ENCODE assay signal across 15 cellular contexts in genomic region chr21:44766014-44766817, GRCh38. TPM values are rescaled to one million over a fixed set of nuclear protein-coding genes. Genes with fewer than 3 reads are reported as not detected.
A peak's percentile ranks its signal among the peaks of the same experiment; 100 is the strongest.
DNase-seq lines count a peak whose midpoint lies in the region; ATAC-seq and TF ChIP-seq lines count a peak whose summit lies in the region.
"Had no signal": no experiment of that assay in that cellular context is flagged by ENCODE, and none has a peak within 500 bp of the region (broad histone marks: within the 10 kb centered on the region; RNA-seq: fewer than 3 reads in every experiment).

No MANE protein-coding gene starts in this region.

- H3K79me2 ChIP-seq in hepatocyte = no peaks in the 10 kb centered on the region

- H3K36me3 Mint-ChIP-seq in MCF 10A (ENCODE audit: insufficient read depth, unreplicated experiment) = peaks cover 39% of the 10 kb centered on the region
- peaks cover 17% of the 10 kb centered on the region for H3K36me3 Mint-ChIP-seq in chondrocyte (ENCODE audit: low read depth)
- peaks cover 25 to 35% of the 10 kb centered on the region in 2 donors for H3K36me3 Mint-ChIP-seq in stimulated activated naive B cell treated with anti-CD40 and anti-IgM and Interleukin-4, amounts not matched to agents 10 μg/mL and 1 μg/mL and 100 μg/mL, for 72 hours
- no peaks in the 10 kb centered on the region for H3K36me3 Mint-ChIP-seq in natural killer cell

- H3K27me3 Mint-ChIP-seq in MCF 10A (ENCODE audit: insufficient read depth, unreplicated experiment) (no peaks in the 10 kb centered on the region), chondrocyte (ENCODE audit: low read depth) (no peaks in the 10 kb centered on the region), natural killer cell (ENCODE audit: low read depth in 2 of 2) (no peaks in the 10 kb centered on the region)
- no peaks in the 10 kb centered on the region for H3K27me3 Mint-ChIP-seq in stimulated activated naive B cell treated with anti-CD40 and anti-IgM and Interleukin-4, amounts not matched to agents 10 μg/mL and 1 μg/mL and 100 μg/mL, for 72 hours
- H3K27me3 Mint-ChIP-seq: IgD-negative memory B cell had no signal

- 95% methylated on average over 23 of the region's 24 CpGs for WGBS in hepatocyte (ENCODE audit: low lambda C conversion rate, missing lambda C conversion rate)

- H3K27ac Mint-ChIP-seq in MCF 10A (ENCODE audit: low read depth, unreplicated experiment) (peak overlapping the region; percentile 94), chondrocyte (ENCODE audit: unreplicated experiment) (no peak overlapping the region), natural killer cell (peak overlapping the region in 1 of 2 donors; percentile 89)
- H3K27ac Mint-ChIP-seq in stimulated activated naive B cell treated with anti-CD40 and anti-IgM and Interleukin-4, amounts not matched to agents 10 μg/mL and 1 μg/mL and 100 μg/mL, for 72 hours = peak overlapping the region; percentile 25

- H3K9me3 Mint-ChIP-seq in MCF 10A (ENCODE audit: unreplicated experiment) (no peaks in the 10 kb centered on the region), chondrocyte (ENCODE audit: low read depth) (no peaks in the 10 kb centered on the region), natural killer cell (no peaks in the 10 kb centered on the region)
- H3K9me3 Mint-ChIP-seq in stimulated activated naive B cell treated with anti-CD40 and anti-IgM and Interleukin-4, amounts not matched to agents 10 μg/mL and 1 μg/mL and 100 μg/mL, for 72 hours = no peaks in the 10 kb centered on the region
- H3K9me3 Mint-ChIP-seq: IgD-negative memory B cell had no signal

- H3K27ac ChIP-seq in breast epithelium = no peak overlapping the region
- no peak overlapping the region for H3K27ac ChIP-seq in RWPE2 (ENCODE audit: poor library complexity, severe bottlenecking)
- no peak overlapping the region for H3K27ac ChIP-seq in hepatocyte

- no peaks in the 10 kb centered on the region for H4K20me1 ChIP-seq in hepatocyte (ENCODE audit: insufficient read depth, poor library complexity, severe bottlenecking)

- TF ChIP-seq CTCF in MCF 10A (IDR thresholded peaks at IDR 0.05; ENCODE audit: unreplicated experiment) = no peak
- no peak for TF ChIP-seq CTCF in breast epithelium (IDR thresholded peaks at IDR 0.05)
- TF ChIP-seq CTCF in RWPE2 (IDR thresholded peaks at IDR 0.05; ENCODE audit: poor library complexity, severe bottlenecking) = no peak
- TF ChIP-seq CTCF in chondrocyte (IDR thresholded peaks at IDR 0.05) = no peak
- no peak for TF ChIP-seq CTCF in hepatocyte (IDR thresholded peaks at IDR 0.05; ENCODE audit: poor library complexity)
- no peak for TF ChIP-seq CTCF in natural killer cell (IDR thresholded peaks at IDR 0.05)

- DNase-seq in MCF 10A (ENCODE audit: unreplicated experiment) = peak; percentile 53
- DNase-seq in breast epithelium (ENCODE audit: low spot score in 2 of 2) = no peak
- peak; percentile 55 for DNase-seq in RWPE2 (ENCODE audit: low spot score)
- DNase-seq in chondrocyte (ENCODE audit: low spot score) = peak; percentile 84
- DNase-seq in stimulated activated naive B cell treated with anti-CD40 and anti-IgM and Interleukin-4, amounts not matched to agents 10 μg/mL and 1 μg/mL and 100 μg/mL, for 72 hours = no peak
- DNase-seq in hepatocyte (ENCODE audit: low spot score) = no peak
- DNase-seq in posterior vena cava (ENCODE audit: low spot score) = no peak
- DNase-seq in natural killer cell = no peak
- DNase-seq: activated CD8-positive, alpha-beta memory T cell treated with anti-CD3 and anti-CD28 coated beads, Interleukin-2, amount 50 U/mL, for 4 hours; NCI-H1417 treated with DMSO at 0.1 percent for 48 hours; NCI-H446 treated with DMSO at 0.1 percent for 48 hours; stimulated activated CD4-positive, alpha-beta T cell treated with anti-CD3 and anti-CD28 coated beads, Interleukin-1b, Interleukin-23, amount 100 ng/mL, for 48 hours; stimulated activated CD8-positive, alpha-beta memory T cell treated with anti-CD3 and anti-CD28 coated beads, Interleukin-4, amount 100 ng/mL, for 48 hours had no signal

- H3K27me3 ChIP-seq in breast epithelium (no peaks in the 10 kb centered on the region), RWPE2 (ENCODE audit: insufficient read depth, poor library complexity, severe bottlenecking) (no peaks in the 10 kb centered on the region), hepatocyte (no peaks in the 10 kb centered on the region)

- ATAC-seq in RWPE2 (ENCODE audit: low read depth) (peak; percentile 35; the same call in 2 of the 3 replicates), natural killer cell (no peak)
- ATAC-seq in stimulated activated naive B cell treated with anti-CD40 and anti-IgM and Interleukin-4, amounts not matched to agents 10 μg/mL and 1 μg/mL and 100 μg/mL, for 72 hours (replicated peaks) = no peak

- TF ChIP-seq POLR2A in breast epithelium (IDR thresholded peaks at IDR 0.05) = no peak

- H3K4me3 Mint-ChIP-seq in MCF 10A (ENCODE audit: unreplicated experiment) (peak overlapping the region; percentile 43), chondrocyte (ENCODE audit: unreplicated experiment) (no peak overlapping the region), natural killer cell (no peak overlapping the region)
- H3K4me3 Mint-ChIP-seq in stimulated activated naive B cell treated with anti-CD40 and anti-IgM and Interleukin-4, amounts not matched to agents 10 μg/mL and 1 μg/mL and 100 μg/mL, for 72 hours = no peak overlapping the region

- no peak overlapping the region for H2AFZ ChIP-seq in hepatocyte

- no peaks in the 10 kb centered on the region for H3K36me3 ChIP-seq in breast epithelium
- peaks cover 18% of the 10 kb centered on the region for H3K36me3 ChIP-seq in RWPE2 (ENCODE audit: low read depth)
- no peaks in the 10 kb centered on the region for H3K36me3 ChIP-seq in hepatocyte (replicated peaks; ENCODE audit: insufficient read depth, low read depth)

- H3K9me3 ChIP-seq in breast epithelium = no peaks in the 10 kb centered on the region
- no peaks in the 10 kb centered on the region for H3K9me3 ChIP-seq in RWPE2 (ENCODE audit: severe bottlenecking)
- no peaks in the 10 kb centered on the region for H3K9me3 ChIP-seq in hepatocyte (ENCODE audit: low read depth)

- no peak overlapping the region for H3K4me3 ChIP-seq in breast epithelium
- no peak overlapping the region for H3K4me3 ChIP-seq in RWPE2 (ENCODE audit: severe bottlenecking)
- H3K4me3 ChIP-seq in hepatocyte = no peak overlapping the region

- H3K9me2 ChIP-seq in hepatocyte (replicated peaks; ENCODE audit: insufficient read depth) = no peaks in the 10 kb centered on the region

- no peak overlapping the region for H3K4me2 ChIP-seq in hepatocyte

- no TSS peak for BruUV-seq in MCF 10A (replicated peaks; lab: Mats Ljungman, UMichigan)

- H3K4me1 ChIP-seq in breast epithelium (no peaks in the 10 kb centered on the region), RWPE2 (ENCODE audit: insufficient read depth, poor library complexity, severe bottlenecking) (peaks cover 13% of the 10 kb centered on the region), hepatocyte (ENCODE audit: insufficient read depth) (no peaks in the 10 kb centered on the region)

- CTCF ChIA-PET in MCF 10A (lab: Yijun Ruan, JAX) = interaction anchor here (0.6 to 1.2 kb wide), 3 partner anchors 25 to 28 kb away, joined by 3 to 6 read pairs (median 4); no protein-coding TSS in a partner anchor

- POLR2A ChIA-PET in MCF 10A (lab: Yijun Ruan, JAX) = interaction anchor here (0.7 to 1.5 kb wide), 3 partner anchors 12 to 940 kb away, joined by 3 to 4 read pairs (median 3); partner anchors contain the start of gene UBE2G2

- intact Hi-C loops in MCF 10A (cut with micrococcal nuclease) = no loop called here
- intact Hi-C loops in breast epithelium (cut with DNase I; ENCODE audit: low total_unique reads) = no loop called here
- intact Hi-C loops in posterior vena cava (cut with DNase I) = no loop called here
- intact Hi-C loops in natural killer cell (cut with micrococcal nuclease) = no loop called here

- peaks cover 22% of the 10 kb centered on the region for H3K4me1 Mint-ChIP-seq in MCF 10A (ENCODE audit: insufficient read depth, unreplicated experiment)
- peaks cover 7% of the 10 kb centered on the region for H3K4me1 Mint-ChIP-seq in chondrocyte (ENCODE audit: low read depth)
- peaks cover 11 to 12% of the 10 kb centered on the region in 2 donors for H3K4me1 Mint-ChIP-seq in stimulated activated naive B cell treated with anti-CD40 and anti-IgM and Interleukin-4, amounts not matched to agents 10 μg/mL and 1 μg/mL and 100 μg/mL, for 72 hours
- H3K4me1 Mint-ChIP-seq in natural killer cell = peaks cover 12% of the 10 kb centered on the region in 2 donors

RNA-seq across cellular contexts. Expression of gene UBE2G2, which starts 35.4 kb away (rescaled TPM):
- total RNA-seq in MCF 10A (2022) = 122 and 147 TPM in 2 replicates
- 100 to 1,000 TPM in 1 of 3 donors, 10 to 100 TPM in 2; 84.8 to 128 (median 99.2) TPM for total RNA-seq in breast epithelium
- 48.5 to 75.5 TPM (median 54.8 TPM) in 3 replicates for total RNA-seq in chondrocyte
- 45.8 and 61.6 TPM in 2 replicates for total RNA-seq in hepatocyte
- 50.4 and 55.2 TPM in 2 replicates for polyA plus RNA-seq in hepatocyte
- 10 to 100 TPM; 72.6 to 75.6 TPM for total RNA-seq in posterior vena cava
- 100 to 1,000 TPM in 2 of 3 donors, 10 to 100 TPM in 1; 89.1 to 109 (median 107) TPM for total RNA-seq in natural killer cell

RNA-seq across cellular contexts. Expression of gene SUMO3, which starts 51.6 kb away (rescaled TPM):
- total RNA-seq in MCF 10A (2022) (59.5 and 62.3 TPM in 2 replicates), breast epithelium (10 to 100 TPM; 64.2 to 64.8 (median 64.4) TPM), chondrocyte (51.3 to 60.3 TPM (median 52.3 TPM) in 3 replicates), hepatocyte (68.5 and 77.2 TPM in 2 replicates), posterior vena cava (10 to 100 TPM; 53.5 to 58.3 TPM), natural killer cell (10 to 100 TPM; 64.0 to 70.1 (median 65.2) TPM)
- 97.0 and 107 TPM in 2 replicates for polyA plus RNA-seq in hepatocyte

RNA-seq across cellular contexts. Expression of gene TSPEAR, which starts 54.8 kb away (rescaled TPM):
- total RNA-seq in MCF 10A (2022) = not detected in 2 replicates
- total RNA-seq in breast epithelium = under 1 TPM in 1 of 3 donors, not detected in 2; 0.15 TPM
- total RNA-seq in chondrocyte = 0.15 to 0.38 TPM in 2 of 3 replicates, not detected in the other
- total RNA-seq in hepatocyte = 0.16 TPM in 1 of 2 replicates, not detected in the other
- polyA plus RNA-seq in hepatocyte = 0.35 and 0.66 TPM in 2 replicates
- total RNA-seq in posterior vena cava = under 1 TPM; 0.14 to 0.48 TPM
- total RNA-seq in natural killer cell = not detected
- total RNA-seq: frontal cortex had no signal
- polyA plus RNA-seq: IgD-negative memory B cell had no signal

Comparison
In these comparisons a context has a peak if more than half of its experiments do, and no peak if none do; other contexts are left out.
1. DNase-seq: peak in MCF 10A (single experiment), RWPE2 (single experiment) and chondrocyte (single experiment); none in breast epithelium (0 of 2), stimulated activated naive B cell treated with anti-CD40 and anti-IgM and Interleukin-4, amounts not matched to agents 10 μg/mL and 1 μg/mL and 100 μg/mL, for 72 hours (single experiment), hepatocyte (single experiment), posterior vena cava (single experiment) and natural killer cell (single experiment).